In the genomic region with DNA sequence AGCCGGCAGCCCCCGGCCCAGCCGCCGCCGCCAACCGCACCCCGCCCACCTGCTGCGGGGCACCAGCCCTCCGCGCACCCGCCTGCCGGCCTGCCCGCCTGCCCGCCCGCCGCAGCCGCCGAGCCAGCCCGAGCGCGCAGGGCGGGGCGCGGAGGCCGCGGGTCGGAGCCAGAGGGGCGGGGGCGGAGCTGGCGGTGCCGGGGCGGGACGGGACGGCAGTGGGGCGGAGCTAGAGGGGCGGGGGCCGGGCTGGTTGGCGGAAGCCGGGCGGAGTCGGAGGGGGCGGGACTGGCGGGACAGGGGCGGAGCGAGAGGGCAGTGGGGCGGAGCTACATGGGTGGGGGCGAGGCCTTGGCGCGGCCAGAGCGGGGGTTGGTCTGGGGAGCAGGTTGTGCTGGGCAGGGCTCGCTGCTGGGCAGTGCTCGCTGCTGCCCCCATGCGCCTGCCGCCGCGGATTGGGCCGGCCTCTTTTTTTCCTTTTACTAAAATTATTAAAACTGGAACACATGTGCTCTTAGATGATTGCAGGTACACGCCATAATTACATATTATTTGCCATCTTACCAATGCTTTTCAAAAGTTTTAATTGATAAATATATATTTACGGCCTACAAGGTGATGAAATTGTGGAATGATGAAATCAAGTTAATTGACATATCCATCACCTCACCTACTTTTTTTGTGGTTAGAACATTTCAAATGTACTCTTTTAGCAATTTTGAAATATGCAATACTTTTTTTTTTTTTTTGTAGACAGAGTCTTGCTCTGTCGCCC, we compare ENCODE assay signal across 8 cellular contexts. TPM values are rescaled to one million over a fixed set of nuclear protein-coding genes. Genes with fewer than 3 reads are reported as not detected.
DNase-seq lines count a peak whose midpoint lies in the region; ATAC-seq and TF ChIP-seq lines count a peak whose summit lies in the region.

A gene (minus strand): TSS at position 140 of the 775 bp plus-strand sequence. CDS start 177 bp downstream, outside the sequence.

- no peaks in the 10 kb centered on the region for H3K9me3 ChIP-seq in cardiac muscle cell (ENCODE audit: low read depth)
- H3K9me3 ChIP-seq in transverse colon: no peaks in the 10 kb centered on the region

- peak; percentile 70 for TF ChIP-seq CTCF in GM12864 (IDR thresholded peaks at IDR 0.05; ENCODE audit: low read depth, low read length, missing control alignments)
- peak; percentile 83 for TF ChIP-seq CTCF in cardiac muscle cell (IDR thresholded peaks at IDR 0.05; ENCODE audit: low read depth, low read length)
- peak; percentile 82 to 93 (median 84) for TF ChIP-seq CTCF in transverse colon (IDR thresholded peaks at IDR 0.05)

- no peak for TF ChIP-seq POLR2A in transverse colon (IDR thresholded peaks at IDR 0.05)

- ATAC-seq in HG02623 (IDR thresholded peaks at IDR 0.05; ENCODE audit: unreplicated experiment): peak; percentile 75
- ATAC-seq in activated naive CD8-positive, alpha-beta T cell treated with anti-CD3 and anti-CD28 coated beads, Interleukin-2, amount 50 U/mL, for 24 hours: peak; percentile 84

- WGBS in transverse colon (ENCODE audit: low coverage in 1 of 2), 2 donors: 8 to 11% methylated on average over 9 to 10 of the region's 60 CpGs

- DNase-seq in GM12864 (ENCODE audit: low read depth) (peak; percentile 57), NCI-H1105 (lab: John Stamatoyannopoulos, UW) (peak; percentile 83), SW480 (ENCODE audit: low spot score) (peak; percentile 88), cardiac muscle cell (ENCODE audit: low read depth in 1 of 2, low spot score in 1 of 2) (peak; percentile 96 to 98), pons (ENCODE audit: low spot score) (peak; percentile 93), transverse colon (peak; percentile 97)
- DNase-seq in activated naive CD8-positive, alpha-beta T cell treated with anti-CD3 and anti-CD28 coated beads, Interleukin-2, amount 50 U/mL, for 24 hours: peak; percentile 97

- TF ChIP-seq EP300 in transverse colon (IDR thresholded peaks at IDR 0.05; ENCODE audit: low read depth): no peak

- peaks cover 14% of the 10 kb centered on the region for H3K4me1 ChIP-seq in cardiac muscle cell (ENCODE audit: low read depth)
- peaks cover 19 to 36% (median 31%) of the 10 kb centered on the region in 4 donors for H3K4me1 ChIP-seq in transverse colon

- peak within 1 kb of the TSS; percentile 87 for H3K4me3 ChIP-seq in GM12864 (ENCODE audit: low read depth, low read length)
- peak within 1 kb of the TSS; percentile 47 for H3K4me3 ChIP-seq in cardiac muscle cell
- peak within 1 kb of the TSS; percentile 50 to 95 (median 84) for H3K4me3 ChIP-seq in transverse colon

- H3K27me3 Mint-ChIP-seq in activated naive CD8-positive, alpha-beta T cell treated with anti-CD3 and anti-CD28 coated beads, Interleukin-2, amount 50 U/mL, for 24 hours: no peaks in the 10 kb centered on the region

- H3K27me3 ChIP-seq in cardiac muscle cell (no peaks in the 10 kb centered on the region), transverse colon (no peaks in the 10 kb centered on the region)

- peak within 1 kb of the TSS; percentile 76 for H3K27ac ChIP-seq in cardiac muscle cell
- H3K27ac ChIP-seq in transverse colon: peak within 1 kb of the TSS; percentile 83 to 91 (median 86)

- no peaks in the 10 kb centered on the region for H3K9me3 Mint-ChIP-seq in activated naive CD8-positive, alpha-beta T cell treated with anti-CD3 and anti-CD28 coated beads, Interleukin-2, amount 50 U/mL, for 24 hours

- intact Hi-C loops in transverse colon (cut with DNase I; ENCODE audit: low total_unique reads): no loop called here

- in situ Hi-C loops in transverse colon (cut with MboI; ENCODE audit: low pct_ligation_motif_present in 1 of 4, low pct_unique_long_range_greater_than_20kb in 1 of 4, low sequenced_read_pairs in 3 of 4): no loop called here

- no peaks in the 10 kb centered on the region for H3K36me3 Mint-ChIP-seq in activated naive CD8-positive, alpha-beta T cell treated with anti-CD3 and anti-CD28 coated beads, Interleukin-2, amount 50 U/mL, for 24 hours (ENCODE audit: low read depth)

- peak within 1 kb of the TSS; percentile 86 for H3K4me3 Mint-ChIP-seq in activated naive CD8-positive, alpha-beta T cell treated with anti-CD3 and anti-CD28 coated beads, Interleukin-2, amount 50 U/mL, for 24 hours

- H3K36me3 ChIP-seq in cardiac muscle cell (no peaks in the 10 kb centered on the region), transverse colon (no peaks in the 10 kb centered on the region)

- peak within 1 kb of the TSS; percentile 74 for H3K27ac Mint-ChIP-seq in activated naive CD8-positive, alpha-beta T cell treated with anti-CD3 and anti-CD28 coated beads, Interleukin-2, amount 50 U/mL, for 24 hours

- H3K4me1 Mint-ChIP-seq in activated naive CD8-positive, alpha-beta T cell treated with anti-CD3 and anti-CD28 coated beads, Interleukin-2, amount 50 U/mL, for 24 hours: peaks cover 24% of the 10 kb centered on the region

RNA-seq across cellular contexts. Expression of the gene that starts here (rescaled TPM):
- 132 and 203 TPM in 2 replicates for total RNA-seq in cardiac muscle cell
- polyA plus RNA-seq in cardiac muscle cell: 182 and 187 TPM in 2 replicates
- 100 to 1,000 TPM; 184 to 391 (median 224) TPM for total RNA-seq in transverse colon

Comparison
In these comparisons a context has a peak if more than half of its experiments do, and no peak if none do; other contexts are left out.
1. Peak in every context shown above with its lines: DNase-seq, ATAC-seq, H3K4me3 ChIP-seq and H3K27ac ChIP-seq.